In the genomic region with DNA sequence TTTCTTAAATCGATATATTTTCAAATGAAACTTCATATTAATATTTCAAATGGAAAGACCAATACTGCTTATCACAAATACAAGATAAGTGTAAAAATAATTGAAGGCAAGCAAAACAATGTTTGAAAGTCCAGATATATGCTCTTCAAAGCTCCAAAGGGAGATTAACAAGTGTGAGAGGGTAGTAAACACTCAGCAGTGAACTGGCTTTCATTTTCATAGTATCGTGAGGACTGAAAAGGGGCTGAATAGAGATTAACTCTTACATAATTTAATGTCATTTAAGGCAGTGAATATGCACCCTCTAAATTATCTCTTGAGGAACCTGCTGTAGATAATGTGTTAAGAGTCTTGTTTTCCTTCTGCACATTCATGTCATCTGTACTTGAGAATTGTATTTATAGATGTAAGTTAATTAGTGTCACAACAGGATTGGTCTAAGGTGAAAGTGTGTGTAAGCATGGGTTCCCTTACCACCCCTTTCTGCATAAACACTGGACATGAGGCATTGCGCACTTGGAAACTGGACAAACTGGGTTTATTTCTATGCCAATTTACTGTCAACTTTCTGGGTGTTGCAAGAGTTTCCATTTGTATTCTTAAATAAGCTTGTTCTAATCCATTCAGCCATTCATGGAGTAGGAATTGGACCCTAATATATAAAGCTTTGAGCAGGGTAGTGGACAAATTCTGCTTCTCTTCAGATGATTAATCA, we compare ENCODE assay signal across 26 cellular contexts.
A peak's percentile ranks its signal among the peaks of the same experiment; 100 is the strongest.
DNase-seq lines count a peak whose midpoint lies in the region; ATAC-seq, FAIRE-seq and TF ChIP-seq lines count a peak whose summit lies in the region.
"Had no signal": no experiment of that assay in that cellular context is flagged by ENCODE, and none has a peak within 500 bp of the region (broad histone marks: within the 10 kb centered on the region; RNA-seq: fewer than 3 reads in every experiment).

No MANE protein-coding gene starts in this region.

- CTCF ChIA-PET in GM12878 (lab: Yijun Ruan, JAX) = interaction anchor here (1.1 to 2.2 kb wide), 3 partner anchors 30 to 122 kb away, joined by 3 to 11 read pairs (median 4); no protein-coding TSS in a partner anchor

- RAD21 ChIA-PET in GM12878 (lab: Charles Lee; ENCODE audit: unreplicated experiment) = interaction anchor here (0.9 to 1.2 kb wide), 2 partner anchors 12 to 122 kb away, joined by 3 read pairs; no protein-coding TSS in a partner anchor

- H2AFZ ChIP-seq in GM12878 (ENCODE audit: control insufficient read depth, low read depth, low read length) = no peak overlapping the region

- POLR2A ChIA-PET in GM12878 (lab: Charles Lee) = no interaction called here

- 34% methylated on average over 3 of the region's 3 CpGs for WGBS in GM12878 (ENCODE audit: insufficient coverage, insufficient replicate concordance, low lambda C conversion rate, missing lambda C conversion rate)

- H3K27me3 ChIP-seq in GM12878 (replicated peaks in 1 of 2; ENCODE audit: control insufficient read depth in 2 of 2, insufficient read depth in 2 of 2, low read length in 1 of 2) (no peaks in the 10 kb centered on the region; a peak in 1 of 4 replicates), thoracic aorta (replicated peaks; ENCODE audit: insufficient read depth) (no peaks in the 10 kb centered on the region)
- H3K27me3 ChIP-seq: adrenal gland, breast epithelium, thyroid gland had no signal

- H3K9me3 ChIP-seq in GM12878 (replicated peaks; ENCODE audit: control insufficient read depth, insufficient read depth, low read length) (no peaks in the 10 kb centered on the region), thoracic aorta (no peaks in the 10 kb centered on the region)
- H3K9me3 ChIP-seq: A549, adrenal gland, breast epithelium, prostate gland, thyroid gland had no signal

- TF ChIP-seq EP300 in GM12878 (IDR thresholded peaks at IDR 0.05; ENCODE audit: borderline replicate concordance in 1 of 2, control insufficient read depth in 1 of 2, low read depth in 2 of 2, low read length in 2 of 2) = no peak

- BruUV-seq in GM12878 (replicated peaks; lab: Mats Ljungman, UMichigan) = no TSS peak

- ATAC-seq in GM12878 = 0 out of 3 replicates have a peak, but pooled peaks have one; percentile 29
- peak; percentile 71 for ATAC-seq in left lobe of liver
- ATAC-seq in thoracic aorta (ENCODE audit: insufficient number of reproducible peaks, low FRiP score, low read depth) = no peak
- ATAC-seq in HG02870 (IDR thresholded peaks at IDR 0.05; ENCODE audit: unreplicated experiment) = no peak
- ATAC-seq in sciatic nerve = no peak
- ATAC-seq: activated T-cell treated with anti-CD3 and anti-CD28 coated beads, Interleukin-2, amount 50 U/mL, for 72 hours; CD8-positive, alpha-beta T cell had no signal

- no peak overlapping the region; the same call in 1 of the 2 replicates for H3K4me2 ChIP-seq in GM12878 (ENCODE audit: control insufficient read depth, insufficient read depth)
- H3K4me2 ChIP-seq: A549 had no signal

- H3K4me3 ChIP-seq in GM12878 = no peak overlapping the region
- H3K4me3 ChIP-seq in thoracic aorta = no peak overlapping the region
- H3K4me3 ChIP-seq: A549, adrenal gland, breast epithelium, prostate gland, thyroid gland had no signal

- SMC1A ChIA-PET in GM12878 (lab: Charles Lee; ENCODE audit: uncharacterized antibody, unreplicated experiment) = interaction anchor here (1.3 kb wide), 1 partner anchor 17 kb away, joined by 3 read pairs; no protein-coding TSS in a partner anchor

- H3K4me1 ChIP-seq in GM12878 (ENCODE audit: control insufficient read depth, insufficient read depth, low read length) = no peaks in the 10 kb centered on the region
- peaks cover 21 to 62% of the 10 kb centered on the region in 2 donors for H3K4me1 ChIP-seq in thoracic aorta (ENCODE audit: control insufficient read depth in 1 of 2, low read depth in 2 of 2)
- H3K4me1 ChIP-seq: breast epithelium, prostate gland had no signal

- TF ChIP-seq CTCF in GM12878 (IDR thresholded peaks at IDR 0.05 in 2 of 3, conservative IDR thresholded peaks at IDR 0.05 in 1 of 3; ENCODE audit: control insufficient read depth in 2 of 3, extremely low read depth in 1 of 3, insufficient read depth in 1 of 3, low read depth in 3 of 3, low read length in 3 of 3) (no peak), thoracic aorta (IDR thresholded peaks at IDR 0.05) (no peak), GM13977 (IDR thresholded peaks at IDR 0.05; ENCODE audit: extremely low read depth, insufficient read depth, missing control alignments) (no peak)

- H3K36me3 ChIP-seq in GM12878 (ENCODE audit: control insufficient read depth in 2 of 2, insufficient read depth in 2 of 2, low read length in 1 of 2) (no peaks in the 10 kb centered on the region), thoracic aorta (no peaks in the 10 kb centered on the region)
- H3K36me3 ChIP-seq: adrenal gland, breast epithelium, prostate gland, thyroid gland had no signal

- H4K20me1 ChIP-seq in GM12878 (ENCODE audit: control insufficient read depth, insufficient read depth) = no peaks in the 10 kb centered on the region

- DNase-seq in NCI-H510A treated with DMSO at 0.1 percent for 48 hours (lab: John Stamatoyannopoulos, UW) = peak; percentile 79
- no peak for DNase-seq in NCI-H510A (lab: John Stamatoyannopoulos, UW)
- no peak for DNase-seq in GM12878 (ENCODE audit: low read depth, low spot score)
- no peak for DNase-seq in left lobe of liver (ENCODE audit: low spot score)
- DNase-seq in thoracic aorta (ENCODE audit: low spot score) = no peak
- no peak for DNase-seq in GM13977 (ENCODE audit: low spot score)
- no peak for DNase-seq in sciatic nerve (ENCODE audit: low spot score)
- DNase-seq: activated CD4-positive, alpha-beta T cell treated with anti-CD3 and anti-CD28 coated beads, Interleukin-2, amount 50 U/mL, for 4 hours; activated CD4-positive, CD25-positive, alpha-beta regulatory T cell; activated naive CD4-positive, alpha-beta T cell treated with Interleukin-2 at 50 U/mL for 16 hours; activated T-cell treated with anti-CD3 and anti-CD28 coated beads, Interleukin-2, amount 50 U/mL, for 72 hours; CD8-positive, alpha-beta T cell; DMS 273 treated with DMSO at 0.1 percent for 48 hours; H7; KG1; left cardiac atrium; NCI-H1417 treated with DMSO at 0.1 percent for 48 hours; stimulated activated naive CD4-positive, alpha-beta T cell treated with Interleukin-2 at 50 U/mL for 16 hours; T-helper 1 cell; thyroid gland had no signal

- no peak for TF ChIP-seq POLR2A in GM12878 (IDR thresholded peaks at IDR 0.05; ENCODE audit: low read depth, low read length)

- H3K79me2 ChIP-seq in GM12878 (ENCODE audit: control insufficient read depth, insufficient read depth, low read length) = no peaks in the 10 kb centered on the region

- FAIRE-seq in GM12878 (lab: Jason Lieb, UNC) = no peak
- FAIRE-seq: A549, HTR-8/SVneo had no signal

- in situ Hi-C loops in GM12878 (cut with MboI) (no loop called here), GM13977 (cut with MboI; ENCODE audit: low pct_unique_long_range_greater_than_20kb, low sequenced_read_pairs, unreplicated experiment) (no loop called here)

- intact Hi-C loops in GM12878 (cut with micrococcal nuclease; ENCODE audit: unreplicated experiment) (no loop called here), sciatic nerve (cut with DNase I) (no loop called here)

- H3K9ac ChIP-seq in GM12878 (ENCODE audit: control insufficient read depth, insufficient read depth, low read length) = no peak overlapping the region

- TF ChIP-seq RAD21 in GM12878 (IDR thresholded peaks at IDR 0.05; ENCODE audit: insufficient read depth, low read depth, low read length) = no peak

- no peak overlapping the region for H3K27ac ChIP-seq in GM12878 (ENCODE audit: control insufficient read depth, insufficient read depth)
- H3K27ac ChIP-seq in thoracic aorta = peak overlapping the region; percentile 6 to 20
- H3K27ac ChIP-seq: A549, adrenal gland, prostate gland, thyroid gland had no signal

TF ChIP-seq in GM12878, 131 proteins besides CTCF, POLR2A, EP300 and RAD21 (continues in another document):
- no peak for TF ChIP-seq NFXL1 (IDR thresholded peaks at IDR 0.05; ENCODE audit: borderline replicate concordance)
- TF ChIP-seq BRCA1 (IDR thresholded peaks at IDR 0.05; ENCODE audit: low read depth, low read length) = no peak
- TF ChIP-seq SREBF2 (IDR thresholded peaks at IDR 0.05; ENCODE audit: low read length) = no peak
- no peak for TF ChIP-seq ZNF207 (IDR thresholded peaks at IDR 0.05; ENCODE audit: borderline replicate concordance)
- TF ChIP-seq, protein P1, sequence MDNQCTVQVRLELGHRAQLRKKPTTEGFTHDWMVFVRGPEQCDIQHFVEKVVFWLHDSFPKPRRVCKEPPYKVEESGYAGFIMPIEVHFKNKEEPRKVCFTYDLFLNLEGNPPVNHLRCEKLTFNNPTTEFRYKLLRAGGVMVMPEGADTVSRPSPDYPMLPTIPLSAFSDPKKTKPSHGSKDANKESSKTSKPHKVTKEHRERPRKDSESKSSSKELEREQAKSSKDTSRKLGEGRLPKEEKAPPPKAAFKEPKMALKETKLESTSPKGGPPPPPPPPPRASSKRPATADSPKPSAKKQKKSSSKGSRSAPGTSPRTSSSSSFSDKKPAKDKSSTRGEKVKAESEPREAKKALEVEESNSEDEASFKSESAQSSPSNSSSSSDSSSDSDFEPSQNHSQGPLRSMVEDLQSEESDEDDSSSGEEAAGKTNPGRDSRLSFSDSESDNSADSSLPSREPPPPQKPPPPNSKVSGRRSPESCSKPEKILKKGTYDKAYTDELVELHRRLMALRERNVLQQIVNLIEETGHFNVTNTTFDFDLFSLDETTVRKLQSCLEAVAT (IDR thresholded peaks at IDR 0.05) = no peak
- TF ChIP-seq ZNF24 (IDR thresholded peaks at IDR 0.05) = no peak
- no peak for TF ChIP-seq JUNB (IDR thresholded peaks at IDR 0.05)
- no peak for TF ChIP-seq GATAD2B (conservative IDR thresholded peaks at IDR 0.05; ENCODE audit: low read depth)
- TF ChIP-seq, protein P2, sequence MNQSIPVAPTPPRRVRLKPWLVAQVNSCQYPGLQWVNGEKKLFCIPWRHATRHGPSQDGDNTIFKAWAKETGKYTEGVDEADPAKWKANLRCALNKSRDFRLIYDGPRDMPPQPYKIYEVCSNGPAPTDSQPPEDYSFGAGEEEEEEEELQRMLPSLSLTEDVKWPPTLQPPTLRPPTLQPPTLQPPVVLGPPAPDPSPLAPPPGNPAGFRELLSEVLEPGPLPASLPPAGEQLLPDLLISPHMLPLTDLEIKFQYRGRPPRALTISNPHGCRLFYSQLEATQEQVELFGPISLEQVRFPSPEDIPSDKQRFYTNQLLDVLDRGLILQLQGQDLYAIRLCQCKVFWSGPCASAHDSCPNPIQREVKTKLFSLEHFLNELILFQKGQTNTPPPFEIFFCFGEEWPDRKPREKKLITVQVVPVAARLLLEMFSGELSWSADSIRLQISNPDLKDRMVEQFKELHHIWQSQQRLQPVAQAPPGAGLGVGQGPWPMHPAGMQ (IDR thresholded peaks at IDR 0.05; ENCODE audit: borderline replicate concordance) = no peak
- TF ChIP-seq SUPT20H (IDR thresholded peaks at IDR 0.05; ENCODE audit: borderline replicate concordance, control insufficient read depth, low read depth, low read length) = no peak
- TF ChIP-seq NR2F1 (conservative IDR thresholded peaks at IDR 0.05) = no peak

Comparison
In these comparisons a context has a peak if more than half of its experiments do, and no peak if none do; other contexts are left out.
1. ATAC-seq: peak in GM12878 (single experiment) and left lobe of liver (single experiment); none in thoracic aorta (single experiment), HG02870 (single experiment) and sciatic nerve (single experiment).